In the genomic region with DNA sequence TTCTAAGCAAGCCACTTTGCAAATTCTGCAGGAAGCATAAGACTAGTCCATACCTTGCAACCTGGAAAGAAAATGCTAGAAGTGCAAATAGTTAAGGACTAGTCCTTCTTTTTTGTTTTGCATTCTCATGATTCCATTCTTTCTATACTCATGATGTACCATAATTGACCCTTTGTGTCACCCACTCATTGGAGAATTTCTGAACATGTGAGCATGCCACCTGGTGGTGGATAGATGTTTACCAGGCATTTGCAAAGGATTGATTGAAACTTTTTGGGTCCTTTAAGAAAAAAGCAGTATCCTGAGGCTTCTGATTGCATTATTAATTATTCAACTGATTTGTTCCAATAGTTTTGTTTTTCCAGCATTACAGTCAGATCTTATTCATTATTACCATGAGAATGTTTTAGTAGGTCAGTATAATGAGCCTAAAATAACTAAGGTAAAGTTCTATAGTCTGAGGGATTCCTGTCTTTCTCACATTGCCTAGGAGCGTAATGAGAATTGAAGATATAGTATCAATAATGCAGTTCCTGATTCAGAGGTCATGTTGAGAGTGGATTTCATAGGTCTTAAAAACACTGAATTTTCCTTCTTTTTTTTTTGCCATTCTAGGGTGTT, we compare ENCODE assay signal across 9 cellular contexts. TPM values are rescaled to one million over a fixed set of nuclear protein-coding genes. Genes with fewer than 3 reads are reported as not detected.
DNase-seq lines count a peak whose midpoint lies in the region; FAIRE-seq and TF ChIP-seq lines count a peak whose summit lies in the region.
"Had no signal": no experiment of that assay in that cellular context is flagged by ENCODE, and none has a peak within 500 bp of the region (broad histone marks: within the 10 kb centered on the region; RNA-seq: fewer than 3 reads in every experiment).

No MANE protein-coding gene starts in this region.

- no peaks in the 10 kb centered on the region for H3K79me2 ChIP-seq in keratinocyte (ENCODE audit: control insufficient read depth, insufficient read depth, low read length)

- no peaks in the 10 kb centered on the region for H3K9me1 ChIP-seq in keratinocyte (ENCODE audit: control insufficient read depth, extremely low read depth, insufficient read depth, low read length)

- H3K4me3 ChIP-seq in AG09309 (ENCODE audit: control insufficient read depth, low read depth, low read length): no peak overlapping the region
- no peak overlapping the region for H3K4me3 ChIP-seq in HEK293 (ENCODE audit: low read depth, low read length)
- no peak overlapping the region for H3K4me3 ChIP-seq in keratinocyte (ENCODE audit: control insufficient read depth in 2 of 3, extremely low read depth in 1 of 3, insufficient read depth in 2 of 3, low read depth in 1 of 3, low read length in 3 of 3)
- no peak overlapping the region for H3K4me3 ChIP-seq in tibial artery
- H3K4me3 ChIP-seq: SJSA1 had no signal

- CTCF ChIA-PET in HEK293 (lab: Yijun Ruan, JAX): interaction anchor here (1.0 kb wide), 2 partner anchors 20 to 66 kb away, joined by 3 read pairs; a partner anchor contains a TSS

- no peak overlapping the region for H3K9ac ChIP-seq in keratinocyte (ENCODE audit: control insufficient read depth, extremely low read depth, insufficient read depth, low read length)

- DNase-seq in AG09309 (ENCODE audit: low read depth): no peak
- DNase-seq in G401 (ENCODE audit: low spot score): peak; percentile 15
- DNase-seq in NCI-H1694 treated with DMSO at 0.1 percent for 48 hours (lab: John Stamatoyannopoulos, UW): peak; percentile 40
- peak; percentile 19 for DNase-seq in amniotic stem cell (lab: John Stamatoyannopoulos, UW)
- DNase-seq in keratinocyte (ENCODE audit: low read depth, low spot score): no peak
- DNase-seq in tibial artery: no peak
- DNase-seq in mesenteric fat pad (ENCODE audit: low spot score): no peak

- TF ChIP-seq CTCF in AG09309 (IDR thresholded peaks at IDR 0.05; ENCODE audit: control insufficient read depth, insufficient read depth, low read depth, low read length, missing control alignments) (peak; percentile 76), HEK293 (tag by site-specific recombination; IDR thresholded peaks at IDR 0.05) (no peak), keratinocyte (optimal IDR thresholded peaks at IDR 0.05 in 1 of 3, IDR thresholded peaks at IDR 0.05 in 1 of 3, conservative IDR thresholded peaks at IDR 0.05 in 1 of 3; ENCODE audit: extremely low read depth in 1 of 3, insufficient read depth in 2 of 3, low read length in 3 of 3) (peak; percentile 48 to 59 (median 54)), tibial artery (IDR thresholded peaks at IDR 0.05) (peak; percentile 53 to 64)

- no peak overlapping the region for H2AFZ ChIP-seq in keratinocyte (ENCODE audit: control insufficient read depth, low read length)

- FAIRE-seq in keratinocyte (lab: Jason Lieb, UNC): peak; percentile 60

- H3K4me1 ChIP-seq in HEK293 (ENCODE audit: control insufficient read depth, insufficient read depth, low read length) (no peaks in the 10 kb centered on the region), keratinocyte (ENCODE audit: control insufficient read depth, extremely low read depth, insufficient read depth, low read length) (no peaks in the 10 kb centered on the region), tibial artery (no peaks in the 10 kb centered on the region)
- H3K4me1 ChIP-seq: SJSA1 had no signal

- no peak overlapping the region for H3K4me2 ChIP-seq in keratinocyte (ENCODE audit: control insufficient read depth, extremely low read depth, insufficient read depth, low read depth, low read length)

- dilution Hi-C loops in keratinocyte (cut with MboI; ENCODE audit: extremely low pct_ligation_motif_present, low sequenced_read_pairs): no loop called here

- intact Hi-C loops in tibial artery (cut with DNase I; ENCODE audit: low total_unique reads): no loop called here

- H4K20me1 ChIP-seq in keratinocyte (ENCODE audit: control insufficient read depth, extremely low read depth, insufficient read depth, low read length): no peaks in the 10 kb centered on the region

- in situ Hi-C loops in G401 (cut with HindIII; ENCODE audit: low sequenced_read_pairs): no loop called here

- H3K9me3 ChIP-seq in HEK293 (ENCODE audit: control insufficient read depth, insufficient read depth, low read depth, low read length): no peaks in the 10 kb centered on the region
- H3K9me3 ChIP-seq in keratinocyte (ENCODE audit: control insufficient read depth, low read depth, low read length): no peaks in the 10 kb centered on the region
- H3K9me3 ChIP-seq in tibial artery: no peaks in the 10 kb centered on the region
- H3K9me3 ChIP-seq: SJSA1 had no signal

- H3K27ac ChIP-seq in HEK293 (ENCODE audit: extremely low read depth, low read depth, low read length) (no peak overlapping the region), keratinocyte (ENCODE audit: control insufficient read depth, insufficient read depth, low read length) (no peak overlapping the region), tibial artery (no peak overlapping the region)
- H3K27ac ChIP-seq: SJSA1 had no signal

- POLR2A ChIA-PET in HEK293 (lab: Yijun Ruan, JAX): no interaction called here

- H3K36me3 ChIP-seq in HEK293 (ENCODE audit: control insufficient read depth in 2 of 2, insufficient read depth in 1 of 2, low read length in 2 of 2): no peaks in the 10 kb centered on the region
- H3K36me3 ChIP-seq in keratinocyte (ENCODE audit: control insufficient read depth in 2 of 2, extremely low read depth in 1 of 2, insufficient read depth in 2 of 2, low read length in 2 of 2): no peaks in the 10 kb centered on the region
- H3K36me3 ChIP-seq in tibial artery: no peaks in the 10 kb centered on the region
- H3K36me3 ChIP-seq: SJSA1 had no signal

- H3K27me3 ChIP-seq in keratinocyte (ENCODE audit: control insufficient read depth, extremely low read depth, insufficient read depth, low read length) (no peaks in the 10 kb centered on the region), tibial artery (no peaks in the 10 kb centered on the region)
- H3K27me3 ChIP-seq: SJSA1 had no signal

TF ChIP-seq in HEK293, 187 proteins besides CTCF, POLR2A, EP300 and RAD21:
- TF ChIP-seq ZBTB1 (tag by site-specific recombination; IDR thresholded peaks at IDR 0.05) (no peak), ZNF654 (tag by site-specific recombination; IDR thresholded peaks at IDR 0.05; ENCODE audit: low read depth) (peak; percentile 23; the same call in 1 of the 2 replicates), ZNF391 (tag by site-specific recombination; IDR thresholded peaks at IDR 0.05; ENCODE audit: borderline replicate concordance, low read depth) (no peak), ZNF830 (tag by site-specific recombination; IDR thresholded peaks at IDR 0.05; ENCODE audit: low read depth) (no peak)
- TF ChIP-seq, protein P1, sequence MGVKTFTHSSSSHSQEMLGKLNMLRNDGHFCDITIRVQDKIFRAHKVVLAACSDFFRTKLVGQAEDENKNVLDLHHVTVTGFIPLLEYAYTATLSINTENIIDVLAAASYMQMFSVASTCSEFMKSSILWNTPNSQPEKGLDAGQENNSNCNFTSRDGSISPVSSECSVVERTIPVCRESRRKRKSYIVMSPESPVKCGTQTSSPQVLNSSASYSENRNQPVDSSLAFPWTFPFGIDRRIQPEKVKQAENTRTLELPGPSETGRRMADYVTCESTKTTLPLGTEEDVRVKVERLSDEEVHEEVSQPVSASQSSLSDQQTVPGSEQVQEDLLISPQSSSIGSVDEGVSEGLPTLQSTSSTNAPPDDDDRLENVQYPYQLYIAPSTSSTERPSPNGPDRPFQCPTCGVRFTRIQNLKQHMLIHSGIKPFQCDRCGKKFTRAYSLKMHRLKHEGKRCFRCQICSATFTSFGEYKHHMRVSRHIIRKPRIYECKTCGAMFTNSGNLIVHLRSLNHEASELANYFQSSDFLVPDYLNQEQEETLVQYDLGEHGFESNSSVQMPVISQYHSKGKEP (tag by site-specific recombination; IDR thresholded peaks at IDR 0.05): no peak

RNA-seq across cellular contexts. Expression of a gene that starts 20.2 kb away (rescaled TPM):
- total RNA-seq in G401 (2014; rRNA removed; shearing (Covaris generic)): 0.10 TPM in 1 of 2 replicates, not detected in the other
- 5.1 to 7.8 TPM (median 6.7 TPM) in 3 replicates for polyA plus RNA-seq in keratinocyte
- 8.6 TPM for polyA plus RNA-seq in keratinocyte (2011; ENCODE audit: low read depth)
- 2.7 and 3.7 TPM in 2 replicates for polyA plus RNA-seq in keratinocyte (2011; cell fraction: cytosol; rRNA removed)
- 6.4 and 8.7 TPM in 2 replicates for polyA plus RNA-seq in keratinocyte (2011; cell fraction: nucleus; rRNA removed)
- 6.1 and 6.4 TPM in 2 replicates for polyA plus RNA-seq in keratinocyte (2012; ENCODE audit: low replicate concordance)
- polyA minus RNA-seq in keratinocyte: 5.2 to 13.6 TPM (median 8.7 TPM) in 3 replicates
- 20.0 TPM for polyA minus RNA-seq in keratinocyte (2011; cell fraction: cytosol; rRNA and poly(A)+ RNA removed)
- polyA minus RNA-seq in keratinocyte (2011; cell fraction: nucleus; rRNA and poly(A)+ RNA removed): 24.2 and 31.3 TPM in 2 replicates
- 15.3 TPM for total RNA-seq in mesenteric fat pad

Comparison
In these comparisons a context has a peak if more than half of its experiments do, and no peak if none do; other contexts are left out.
1. DNase-seq: peak in G401 (single experiment), NCI-H1694 treated with DMSO at 0.1 percent for 48 hours (single experiment) and amniotic stem cell (single experiment); none in AG09309 (single experiment), keratinocyte (single experiment), tibial artery (0 of 2) and mesenteric fat pad (single experiment).
2. RNA of a gene that starts 20.2 kb away (total RNA-seq): 15.3 TPM in mesenteric fat pad (single experiment); 0.10 TPM in G401; every median in the first group is over 10 times any median in the second.